ENCODE assay signal across 1 cellular context in genomic region chr7:36285276-36285675, GRCh38.
A peak's percentile ranks its signal among the peaks of the same experiment; 100 is the strongest.
TF ChIP-seq lines count a peak whose summit lies in the region.

No MANE protein-coding gene starts in this region.

TF ChIP-seq in HEK293, 187 proteins besides CTCF, POLR2A, EP300 and RAD21 (continued from another document):
- TF ChIP-seq REST (tag by site-specific recombination; IDR thresholded peaks at IDR 0.05) = peak; percentile 64
